ENCODE assay signal across 30 cellular contexts in genomic region chr9:136971746-136972145, GRCh38. TPM values are rescaled to one million over a fixed set of nuclear protein-coding genes. Genes with fewer than 3 reads are reported as not detected.
"Had no signal": no experiment of that assay in that cellular context is flagged by ENCODE, and none has a peak within 500 bp of the region (broad histone marks: within the 10 kb centered on the region; RNA-seq: fewer than 3 reads in every experiment).

No MANE protein-coding gene starts in this region.

- H3K4me3 ChIP-seq: colonic mucosa, esophagus squamous epithelium, gastrocnemius medialis, heart right ventricle, left lung, lower lobe of right lung, mucosa of descending colon had no signal

- H3K36me3 ChIP-seq: colonic mucosa, esophagus squamous epithelium, gastrocnemius medialis, heart right ventricle, left lung, lower lobe of right lung had no signal

- ATAC-seq: effector memory CD8-positive, alpha-beta T cell; esophagus mucosa; gastrocnemius medialis; heart right ventricle; left cardiac atrium; left lung; left ventricle myocardium superior; lower lobe of right lung; mucosa of descending colon had no signal

- DNase-seq: colonic mucosa; cortex of kidney; effector CD8-positive, alpha-beta T cell; effector memory CD8-positive, alpha-beta T cell; endodermal cell; erythroblast; esophagus squamous epithelium; foreskin fibroblast; foreskin melanocyte; gastrocnemius medialis; glutamatergic neuron; head of caudate nucleus; hippocampal formation; left cardiac atrium; left lung; left ventricle myocardium superior; lower lobe of right lung; mesenchymal stem cell; mucosa of descending colon had no signal

- H3K4me1 ChIP-seq: colonic mucosa, gastrocnemius medialis had no signal

- H3K27me3 ChIP-seq: colonic mucosa, gastrocnemius medialis had no signal

- H3K9me3 ChIP-seq: colonic mucosa, esophagus squamous epithelium, gastrocnemius medialis, heart right ventricle, left lung, lower lobe of right lung, mucosa of descending colon had no signal

- H3K27ac ChIP-seq: colonic mucosa, epithelial cell of prostate, esophagus squamous epithelium, gastrocnemius medialis, heart right ventricle, left lung, lower lobe of right lung had no signal

RNA-seq across cellular contexts. Expression of gene PTGDS, which starts 5.6 kb away (rescaled TPM):
- total RNA-seq: glomerular endothelial cell had no signal
- polyA plus RNA-seq: keratinocyte had no signal

RNA-seq across cellular contexts. Expression of gene LCNL1, which starts 11.0 kb away (rescaled TPM):
- total RNA-seq: colonic mucosa, dermis microvascular lymphatic vessel endothelial cell, glomerular endothelial cell, kidney epithelial cell, lung microvascular endothelial cell had no signal
- polyA plus RNA-seq: keratinocyte had no signal

RNA-seq across cellular contexts. Expression of gene LCN12, which starts 19.7 kb away (rescaled TPM):
- total RNA-seq: dermis microvascular lymphatic vessel endothelial cell, esophagus squamous epithelium, gastrocnemius medialis, glomerular endothelial cell, lower leg skin, lung microvascular endothelial cell, mesenteric fat pad had no signal
- polyA plus RNA-seq: keratinocyte had no signal

RNA-seq across cellular contexts. Expression of gene CLIC3, which starts 24.6 kb away (rescaled TPM):
- total RNA-seq: dermis microvascular lymphatic vessel endothelial cell, kidney epithelial cell, lung microvascular endothelial cell, myocyte had no signal
